In the genomic region with DNA sequence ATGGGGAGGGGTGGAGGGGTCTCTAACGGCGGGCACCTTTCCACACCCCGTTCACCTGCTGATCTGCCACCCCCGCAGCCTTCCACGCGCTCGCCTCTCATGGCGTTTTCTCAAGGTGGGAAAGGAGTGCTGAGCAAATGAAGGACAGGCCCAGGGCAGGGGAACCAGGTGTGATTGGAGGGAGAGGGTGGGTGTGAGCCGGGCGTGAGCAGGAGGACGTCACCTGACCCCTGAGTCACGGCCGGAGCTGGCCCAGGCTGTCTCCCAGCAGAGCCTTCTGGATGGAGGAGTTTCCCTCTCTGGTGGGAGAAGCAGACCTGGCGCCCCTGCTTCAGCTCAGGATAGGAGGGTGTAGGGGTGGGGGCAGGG, we compare ENCODE assay signal across 17 cellular contexts. TPM values are rescaled to one million over a fixed set of nuclear protein-coding genes. Genes with fewer than 3 reads are reported as not detected.
A peak's percentile ranks its signal among the peaks of the same experiment; 100 is the strongest.
DNase-seq lines count a peak whose midpoint lies in the region; ATAC-seq and TF ChIP-seq lines count a peak whose summit lies in the region.
"Had no signal": no experiment of that assay in that cellular context is flagged by ENCODE, and none has a peak within 500 bp of the region (broad histone marks: within the 10 kb centered on the region; RNA-seq: fewer than 3 reads in every experiment).

No MANE protein-coding gene starts in this region.

- no peak for TF ChIP-seq CTCF in PC-9 (conservative IDR thresholded peaks at IDR 0.05)

- H4K8ac ChIP-seq in trophoblast cell (ENCODE audit: low read depth, low read length): no peak overlapping the region

- H3K4ac ChIP-seq in trophoblast cell (ENCODE audit: low read depth, low read length): no peak overlapping the region

- H3K79me2 ChIP-seq in PC-9 (ENCODE audit: low read depth) (no peaks in the 10 kb centered on the region), trophoblast cell (ENCODE audit: control insufficient read depth, insufficient read depth, low read length, poor library complexity) (no peaks in the 10 kb centered on the region)

- H3F3A ChIP-seq in PC-9 (ENCODE audit: insufficient read depth, low read depth): peaks cover 13% of the 10 kb centered on the region; the same call in 1 of the 2 replicates

- H3K9ac ChIP-seq in trophoblast cell (ENCODE audit: low read length): no peak overlapping the region

- no peak for ATAC-seq in GM19035 (IDR thresholded peaks at IDR 0.05; ENCODE audit: unreplicated experiment)
- no peak for ATAC-seq in GM18498 (IDR thresholded peaks at IDR 0.05; ENCODE audit: unreplicated experiment)
- ATAC-seq: activated CD8-positive, alpha-beta T cell treated with anti-CD3 and anti-CD28 coated beads, Interleukin-2, amount 10 ng/mL, durations not matched to agents 7 days and 5 days; body of pancreas; stimulated activated naive CD8-positive, alpha-beta T cell treated with anti-CD3 and anti-CD28 coated beads, Interleukin-15, amount 100 ng/mL, for 72 hours had no signal

- H3K27ac ChIP-seq in PC-9 (0 out of 2 replicates have a peak overlapping the region, but pooled peaks have one; percentile 77), trophoblast cell (ENCODE audit: low read depth, low read length) (no peak overlapping the region)
- H3K27ac ChIP-seq: body of pancreas, skin epidermis had no signal

- H3K9me3 ChIP-seq in PC-9 (ENCODE audit: insufficient read depth, low read depth) (no peaks in the 10 kb centered on the region), trophoblast cell (ENCODE audit: insufficient read depth, low read depth, low read length) (peaks cover 5% of the 10 kb centered on the region)
- H3K9me3 ChIP-seq: body of pancreas had no signal

- H3K9me2 ChIP-seq in PC-9 (ENCODE audit: insufficient read depth): no peaks in the 10 kb centered on the region

- DNase-seq in Daoy (ENCODE audit: low read depth) (peak; percentile 58), PC-9 (peak; percentile 56 to 68), iPS-NIHi11 (ENCODE audit: low spot score) (peak; percentile 73), trophoblast cell (peak in 1 of 2 donors; percentile 35), NCI-H748 (lab: John Stamatoyannopoulos, UW; ENCODE audit: unreplicated experiment) (no peak), mesenteric fat pad (ENCODE audit: low spot score) (no peak)
- DNase-seq: activated CD8-positive, alpha-beta T cell treated with anti-CD3 and anti-CD28 coated beads, Interleukin-2, amount 10 ng/mL, durations not matched to agents 7 days and 5 days; AML-193; DMS79; MM.1S; NCI-H2107; occipital lobe; stimulated activated naive CD8-positive, alpha-beta T cell treated with anti-CD3 and anti-CD28 coated beads, Interleukin-15, amount 100 ng/mL, for 72 hours had no signal

- intact Hi-C loops in PC-9 (cut with micrococcal nuclease; ENCODE audit: unreplicated experiment): loop anchor here (5.0 kb wide), 1 partner anchor 44 kb away; no protein-coding TSS in a partner anchor

- H3K4me2 ChIP-seq in PC-9 (peak overlapping the region; percentile 53), trophoblast cell (ENCODE audit: low read length) (no peak overlapping the region)

- H3K4me1 ChIP-seq in PC-9 (replicated peaks; ENCODE audit: insufficient read depth) (peaks cover 25% of the 10 kb centered on the region), trophoblast cell (ENCODE audit: control insufficient read depth in 1 of 2, insufficient read depth in 2 of 2, low read length in 2 of 2) (peaks cover 15 to 24% of the 10 kb centered on the region in 2 experiments)

- no peak overlapping the region for H3K23ac ChIP-seq in trophoblast cell (ENCODE audit: low read length)

- no peaks in the 10 kb centered on the region for H4K20me1 ChIP-seq in PC-9 (ENCODE audit: insufficient read depth)

- H2BK5ac ChIP-seq in trophoblast cell (ENCODE audit: low read depth, low read length, poor library complexity): no peak overlapping the region

- H3K27me3 ChIP-seq in PC-9 (ENCODE audit: insufficient read depth, low read depth): no peaks in the 10 kb centered on the region
- no peaks in the 10 kb centered on the region for H3K27me3 ChIP-seq in trophoblast cell (ENCODE audit: insufficient read depth, low read length)
- H3K27me3 ChIP-seq: body of pancreas had no signal

- no CpG with 5 or more reads among the region's 14 CpGs for WGBS in trophoblast cell (ENCODE audit: extremely low coverage, insufficient coverage, insufficient read length)

- H2BK120ac ChIP-seq in trophoblast cell (ENCODE audit: insufficient read depth, low read length, poor library complexity): no peak overlapping the region

- H4K12ac ChIP-seq in trophoblast cell (ENCODE audit: low read depth, low read length): no peak overlapping the region

- no peak overlapping the region for H2AK5ac ChIP-seq in trophoblast cell (ENCODE audit: low read length)

- POLR2A ChIA-PET in PC-9 (lab: Charles Lee; ENCODE audit: unreplicated experiment): no interaction called here

- CTCF ChIA-PET in PC-9 (lab: Charles Lee): interaction anchor here (0.5 kb wide), 1 partner anchor 535 kb away, joined by 7 read pairs; no protein-coding TSS in a partner anchor

- H4K91ac ChIP-seq in trophoblast cell (ENCODE audit: low read depth, low read length): peak overlapping the region; percentile 45

- H3K14ac ChIP-seq in trophoblast cell (ENCODE audit: low read length): no peak overlapping the region

- H3K4me3 ChIP-seq in PC-9: no peak overlapping the region
- no peak overlapping the region for H3K4me3 ChIP-seq in trophoblast cell (ENCODE audit: low read depth, low read length)
- H3K4me3 ChIP-seq: body of pancreas, skin epidermis had no signal

- no TSS peak for BruUV-seq in PC-9 (replicated peaks; lab: Mats Ljungman, UMichigan)

- H3K18ac ChIP-seq in trophoblast cell (ENCODE audit: low read length): no peak overlapping the region

- peaks cover 2% of the 10 kb centered on the region for H3K79me1 ChIP-seq in trophoblast cell (ENCODE audit: low read length)

- H3K36me3 ChIP-seq in PC-9 (ENCODE audit: low read depth) (no peaks in the 10 kb centered on the region), trophoblast cell (ENCODE audit: control insufficient read depth in 1 of 2, insufficient read depth in 2 of 2, low read length in 2 of 2) (no peaks in the 10 kb centered on the region)

- H2AFZ ChIP-seq in PC-9 (no peak overlapping the region), trophoblast cell (ENCODE audit: insufficient read depth, low read length, poor library complexity) (no peak overlapping the region)

- H2BK12ac ChIP-seq in trophoblast cell (ENCODE audit: low read length): no peak overlapping the region

RNA-seq across cellular contexts. Expression of gene ARHGAP8, which starts 14.0 kb away (rescaled TPM):
- total RNA-seq in Daoy (2014; rRNA removed; shearing (Covaris generic)): 4.6 and 28.2 TPM in 2 replicates
- 114 and 130 TPM in 2 replicates for total RNA-seq in PC-9 (2021)
- 56.7 and 58.2 TPM in 2 replicates for polyA plus RNA-seq in trophoblast cell (2013)
- total RNA-seq in mesenteric fat pad: 8.2 TPM

RNA-seq across cellular contexts. Expression of gene PRR5, which starts 36.3 kb away (rescaled TPM):
- 2.1 and 3.0 TPM in 2 replicates for total RNA-seq in Daoy (2014; rRNA removed; shearing (Covaris generic))
- total RNA-seq in PC-9 (2021) (22.1 and 27.3 TPM in 2 replicates), mesenteric fat pad (38.9 TPM)
- 60.6 and 63.8 TPM in 2 replicates for polyA plus RNA-seq in trophoblast cell (2013)

Comparison
In these comparisons a context has a peak if more than half of its experiments do, and no peak if none do; other contexts are left out.
1. DNase-seq: peak in Daoy (single experiment), PC-9 (2 of 2) and iPS-NIHi11 (single experiment); none in NCI-H748 (single experiment) and mesenteric fat pad (single experiment).